In the genomic region with DNA sequence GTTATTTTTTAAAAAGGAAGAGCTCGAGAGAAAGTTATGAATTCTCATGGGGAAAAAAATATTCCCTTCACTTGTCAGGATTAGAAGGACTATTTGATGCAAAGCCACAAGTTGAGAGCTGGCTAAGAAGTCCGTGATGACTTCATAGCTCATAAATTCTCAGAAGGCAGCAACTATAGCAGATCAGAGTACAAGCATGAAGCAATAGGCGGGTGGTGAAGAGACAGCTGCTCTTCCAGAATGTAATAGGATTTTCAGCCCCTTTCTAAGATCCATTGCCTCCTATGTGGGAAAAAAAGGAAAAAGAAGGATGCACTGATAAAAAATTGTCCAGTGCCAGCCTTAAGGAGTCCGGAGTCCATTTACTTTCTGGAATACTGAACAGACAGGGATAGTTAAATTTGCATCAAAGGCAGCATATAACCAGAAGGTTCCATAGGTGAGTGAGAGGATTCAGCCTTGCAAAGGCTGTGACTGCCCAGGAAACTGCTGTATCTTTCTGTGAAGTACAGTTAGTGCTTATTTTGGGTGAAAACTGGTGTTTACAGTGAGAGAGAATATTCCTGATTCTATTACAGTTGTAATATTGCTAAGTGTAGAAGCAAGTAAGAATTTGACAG, we compare ENCODE assay signal across 1 cellular context.
TF ChIP-seq lines count a peak whose summit lies in the region.

No MANE protein-coding gene starts in this region.

TF ChIP-seq in HCT116, 20 proteins besides CTCF, POLR2A, EP300 and RAD21 (continued from another document):
- TF ChIP-seq CEBPB (IDR thresholded peaks at IDR 0.05; ENCODE audit: low read depth) (peak; percentile 80), ZFX (IDR thresholded peaks at IDR 0.05) (no peak), ZNF274 (IDR thresholded peaks at IDR 0.05; ENCODE audit: low read depth, low read length) (no peak), CBX3 (IDR thresholded peaks at IDR 0.05; ENCODE audit: low read depth) (0 out of 2 replicates have a peak, but pooled peaks have one; percentile 57), FOSL1 (IDR thresholded peaks at IDR 0.05; ENCODE audit: low read depth) (peak; percentile 47; the same call in 1 of the 2 replicates), EGR1 (IDR thresholded peaks at IDR 0.05; ENCODE audit: low read depth) (no peak), YY1 (IDR thresholded peaks at IDR 0.05; ENCODE audit: extremely low read depth, insufficient replicate concordance, low read depth, low read length) (no peak), POLR2AphosphoS5 (IDR thresholded peaks at IDR 0.05; ENCODE audit: low read depth, low read length) (peak; percentile 42), SRF (IDR thresholded peaks at IDR 0.05; ENCODE audit: low read depth) (no peak), EZH2phosphoT487 (IDR thresholded peaks at IDR 0.05; ENCODE audit: borderline replicate concordance) (no peak), MAX (IDR thresholded peaks at IDR 0.05) (no peak), ATF3 (IDR thresholded peaks at IDR 0.05) (peak; percentile 52; the same call in 1 of the 2 replicates), SP1 (IDR thresholded peaks at IDR 0.05; ENCODE audit: low read depth) (no peak), JUND (IDR thresholded peaks at IDR 0.05) (peak; percentile 31; the same call in 1 of the 2 replicates), TCF7L2 (IDR thresholded peaks at IDR 0.05; ENCODE audit: borderline replicate concordance, extremely low read depth, insufficient read depth, insufficient read length) (no peak), SIN3A (IDR thresholded peaks at IDR 0.05; ENCODE audit: low read depth) (no peak; the same call in 1 of the 2 replicates), ELF1 (IDR thresholded peaks at IDR 0.05; ENCODE audit: borderline replicate concordance, low read depth) (no peak)
- TF ChIP-seq, protein P1, sequence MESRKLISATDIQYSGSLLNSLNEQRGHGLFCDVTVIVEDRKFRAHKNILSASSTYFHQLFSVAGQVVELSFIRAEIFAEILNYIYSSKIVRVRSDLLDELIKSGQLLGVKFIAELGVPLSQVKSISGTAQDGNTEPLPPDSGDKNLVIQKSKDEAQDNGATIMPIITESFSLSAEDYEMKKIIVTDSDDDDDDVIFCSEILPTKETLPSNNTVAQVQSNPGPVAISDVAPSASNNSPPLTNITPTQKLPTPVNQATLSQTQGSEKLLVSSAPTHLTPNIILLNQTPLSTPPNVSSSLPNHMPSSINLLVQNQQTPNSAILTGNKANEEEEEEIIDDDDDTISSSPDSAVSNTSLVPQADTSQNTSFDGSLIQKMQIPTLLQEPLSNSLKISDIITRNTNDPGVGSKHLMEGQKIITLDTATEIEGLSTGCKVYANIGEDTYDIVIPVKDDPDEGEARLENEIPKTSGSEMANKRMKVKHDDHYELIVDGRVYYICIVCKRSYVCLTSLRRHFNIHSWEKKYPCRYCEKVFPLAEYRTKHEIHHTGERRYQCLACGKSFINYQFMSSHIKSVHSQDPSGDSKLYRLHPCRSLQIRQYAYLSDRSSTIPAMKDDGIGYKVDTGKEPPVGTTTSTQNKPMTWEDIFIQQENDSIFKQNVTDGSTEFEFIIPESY (IDR thresholded peaks at IDR 0.05; ENCODE audit: extremely low read depth, insufficient replicate concordance, low read length) = no peak
